ENCODE assay signal across 1 cellular context in genomic region chr10:122968698-122969097, GRCh38.
A peak's percentile ranks its signal among the peaks of the same experiment; 100 is the strongest.
TF ChIP-seq lines count a peak whose summit lies in the region.

No MANE protein-coding gene starts in this region.

TF ChIP-seq in HepG2, 621 proteins besides CTCF, POLR2A, EP300 and RAD21:
- TF ChIP-seq SETDB1 (CRISPR knock-in tag; IDR thresholded peaks at IDR 0.05; ENCODE audit: borderline replicate concordance) (no peak), ZNF556 (CRISPR knock-in tag; IDR thresholded peaks at IDR 0.05; ENCODE audit: borderline replicate concordance) (peak; percentile 96)
TF ChIP-seq in HepG2: peak in this region for 1.
